30 cellular contexts compared by ENCODE assay signal in genomic region chr6:18110160-18110559, GRCh38. TPM values are rescaled to one million over a fixed set of nuclear protein-coding genes. Genes with fewer than 3 reads are reported as not detected.
"Had no signal": no experiment of that assay in that cellular context is flagged by ENCODE, and none has a peak within 500 bp of the region (broad histone marks: within the 10 kb centered on the region; RNA-seq: fewer than 3 reads in every experiment).

No MANE protein-coding gene starts in this region.

- H3K36me3 ChIP-seq: adrenal gland, SJSA1 had no signal

- ATAC-seq: activated CD8-positive, alpha-beta memory T cell treated with anti-CD3 and anti-CD28 coated beads, Interleukin-2, amount 10 ng/mL, durations not matched to agents 7 days and 5 days; activated T-helper 17 cell treated with anti-CD3 and anti-CD28 coated beads, Interleukin-2, amount 50 U/mL, for 72 hours; Panc1; SK-N-SH treated with all-trans-retinoic acid at 6 μM for 48 hours; WTC11 had no signal

- H3K4me3 ChIP-seq: adrenal gland, SJSA1 had no signal

- DNase-seq: activated CD4-positive, alpha-beta T cell treated with anti-CD3 and anti-CD28 coated beads for 1 hour; activated CD4-positive, alpha-beta T cell treated with anti-CD3 and anti-CD28 coated beads, Interleukin-2, amount 10 ng/mL, durations not matched to agents 24 days and 14 days; activated CD4-positive, alpha-beta T cell treated with anti-CD3 and anti-CD28 coated beads, Interleukin-2, amount 50 U/mL, for 48 hours; activated CD8-positive, alpha-beta memory T cell treated with anti-CD3 and anti-CD28 coated beads, Interleukin-2, amount 10 ng/mL, durations not matched to agents 7 days and 5 days; activated gamma-delta T cell; activated naive CD4-positive, alpha-beta T cell treated with anti-CD3 and anti-CD28 coated beads for 36 hours; activated T-cell treated with anti-CD3 and anti-CD28 coated beads, Interleukin-2, amount 50 U/mL, for 24 hours; adrenal gland; anterior cingulate cortex; central memory CD4-positive, alpha-beta T cell; Kasumi-1; KBM-7; NCI-H1092; NCI-H1417 treated with DMSO at 0.1 percent for 48 hours; NCI-H1694; NCI-H2029; NCI-H2107; NCI-H2171 treated with DMSO at 0.1 percent for 48 hours; NCI-H226; NCI-H526; NCI-H82; OCI-M1; Right ventricle myocardium superior; SW 1271 had no signal

- H3K9me3 ChIP-seq: adrenal gland had no signal

- H3K4me1 ChIP-seq: adrenal gland, SJSA1 had no signal

- H3K27ac ChIP-seq: adrenal gland, RWPE1, SJSA1 had no signal

- H3K27me3 ChIP-seq: adrenal gland, SJSA1 had no signal

RNA-seq across cellular contexts. Expression of gene NHLRC1, which starts 12.3 kb away (rescaled TPM):
- total RNA-seq: activated T-helper 17 cell treated with anti-CD3 and anti-CD28 coated beads, Interleukin-2, amount 50 U/mL, for 72 hours had no signal
